ENCODE assay signal across 15 cellular contexts in genomic region chr1:94056171-94056570, GRCh38.
"Had no signal": no experiment of that assay in that cellular context is flagged by ENCODE, and none has a peak within 500 bp of the region (broad histone marks: within the 10 kb centered on the region; RNA-seq: fewer than 3 reads in every experiment).

No MANE protein-coding gene starts in this region.

- H3K27ac Mint-ChIP-seq: activated T-helper 17 cell treated with anti-CD3 and anti-CD28 coated beads, Interleukin-2, amount 50 U/mL, for 72 hours; natural killer cell had no signal

- H3K36me3 Mint-ChIP-seq: natural killer cell had no signal

- H3K4me3 ChIP-seq: SK-N-MC, transverse colon had no signal

- ATAC-seq: activated T-helper 17 cell treated with anti-CD3 and anti-CD28 coated beads, Interleukin-2, amount 50 U/mL, for 72 hours; natural killer cell had no signal

- H3K27me3 ChIP-seq: transverse colon had no signal

- H3K4me3 Mint-ChIP-seq: activated T-helper 17 cell treated with anti-CD3 and anti-CD28 coated beads, Interleukin-2, amount 50 U/mL, for 72 hours; natural killer cell had no signal

- H3K4me1 ChIP-seq: transverse colon had no signal

- H3K36me3 ChIP-seq: transverse colon had no signal

- H3K9me3 Mint-ChIP-seq: activated T-helper 17 cell treated with anti-CD3 and anti-CD28 coated beads, Interleukin-2, amount 50 U/mL, for 72 hours; natural killer cell had no signal

- DNase-seq: activated CD4-positive, CD25-positive, alpha-beta regulatory T cell treated with anti-CD3 and anti-CD28 coated beads, Interleukin-2, amount 50 U/mL, for 72 hours; activated naive CD4-positive, alpha-beta T cell treated with Interleukin-2 at 50 U/mL for 16 hours; anterior cingulate cortex; natural killer cell; posterior cingulate gyrus; retina; stimulated activated CD4-positive, alpha-beta T cell treated with anti-CD3 and anti-CD28 coated beads, Interleukin-15, amount 100 ng/mL, for 24 hours; stimulated activated CD4-positive, alpha-beta T cell treated with anti-CD3 and anti-CD28 coated beads, Interleukin-4, amount 100 ng/mL, for 24 hours; stimulated activated naive CD4-positive, alpha-beta T cell; substantia nigra; T-helper 1 cell; T1000; transverse colon had no signal

- H3K27ac ChIP-seq: SK-N-MC, transverse colon had no signal

- H3K9me3 ChIP-seq: transverse colon had no signal

- H3K4me1 Mint-ChIP-seq: activated T-helper 17 cell treated with anti-CD3 and anti-CD28 coated beads, Interleukin-2, amount 50 U/mL, for 72 hours; natural killer cell had no signal
